Comparison of ENCODE assay signal across 14 cellular contexts in genomic region chr1:198700396-198700795, GRCh38.
A peak's percentile ranks its signal among the peaks of the same experiment; 100 is the strongest.
DNase-seq lines count a peak whose midpoint lies in the region; ATAC-seq and TF ChIP-seq lines count a peak whose summit lies in the region.
"Had no signal": no experiment of that assay in that cellular context is flagged by ENCODE, and none has a peak within 500 bp of the region (broad histone marks: within the 10 kb centered on the region; RNA-seq: fewer than 3 reads in every experiment).

No MANE protein-coding gene starts in this region.

- TF ChIP-seq CTCF in WTC11 (IDR thresholded peaks at IDR 0.05): no peak

- no peak for DNase-seq in stimulated activated naive CD8-positive, alpha-beta T cell treated with anti-CD3 and anti-CD28 coated beads, Interleukin-15, Interleukin-2, amounts not matched to agents 100 U/mL and 50 U/mL, for 24 hours
- DNase-seq in WTC11 (ENCODE audit: low spot score): no peak
- DNase-seq in kidney tubule cell (ENCODE audit: low spot score): peak; percentile 9
- DNase-seq in stimulated activated naive CD8-positive, alpha-beta T cell treated with anti-CD3 and anti-CD28 coated beads, Interleukin-15, amount 100 ng/mL, for 72 hours: no peak
- DNase-seq in glomerular visceral epithelial cell (ENCODE audit: extremely low spot score): no peak
- no peak for DNase-seq in NCI-H2196 (lab: John Stamatoyannopoulos, UW; ENCODE audit: unreplicated experiment)
- DNase-seq in activated effector memory CD4-positive, alpha-beta T cell treated with anti-CD3 and anti-CD28 coated beads, Interleukin-2, amount 50 U/mL, for 16 hours: no peak
- DNase-seq: midbrain, NCI-H1436, NCI-H524 treated with DMSO at 0.1 percent for 48 hours, Peyer's patch, stomach, T-helper 9 cell had no signal

- peaks cover 3% of the 10 kb centered on the region for H3K9me3 Mint-ChIP-seq in stimulated activated naive CD8-positive, alpha-beta T cell treated with anti-CD3 and anti-CD28 coated beads, Interleukin-15, Interleukin-2, amounts not matched to agents 100 ng/mL and 50 ng/mL, for 24 hours
- no peaks in the 10 kb centered on the region for H3K9me3 Mint-ChIP-seq in WTC11
- H3K9me3 Mint-ChIP-seq in stimulated activated naive CD8-positive, alpha-beta T cell treated with anti-CD3 and anti-CD28 coated beads, Interleukin-15, amount 100 ng/mL, for 72 hours: no peaks in the 10 kb centered on the region

- H3K27ac Mint-ChIP-seq in stimulated activated naive CD8-positive, alpha-beta T cell treated with anti-CD3 and anti-CD28 coated beads, Interleukin-15, Interleukin-2, amounts not matched to agents 100 ng/mL and 50 ng/mL, for 24 hours: peak overlapping the region; percentile 76
- H3K27ac Mint-ChIP-seq in WTC11: peak overlapping the region; percentile 95
- peak overlapping the region; percentile 82 to 86 for H3K27ac Mint-ChIP-seq in stimulated activated naive CD8-positive, alpha-beta T cell treated with anti-CD3 and anti-CD28 coated beads, Interleukin-15, amount 100 ng/mL, for 72 hours

- no peak for ATAC-seq in stimulated activated naive CD8-positive, alpha-beta T cell treated with anti-CD3 and anti-CD28 coated beads, Interleukin-15, Interleukin-2, amounts not matched to agents 100 U/mL and 50 U/mL, for 24 hours
- ATAC-seq in WTC11: no peak
- ATAC-seq in stimulated activated naive CD8-positive, alpha-beta T cell treated with anti-CD3 and anti-CD28 coated beads, Interleukin-15, amount 100 ng/mL, for 72 hours: no peak

- H3K36me3 Mint-ChIP-seq in stimulated activated naive CD8-positive, alpha-beta T cell treated with anti-CD3 and anti-CD28 coated beads, Interleukin-15, Interleukin-2, amounts not matched to agents 100 ng/mL and 50 ng/mL, for 24 hours (ENCODE audit: low read depth): peaks cover 93% of the 10 kb centered on the region
- H3K36me3 Mint-ChIP-seq in WTC11: no peaks in the 10 kb centered on the region

- H3K4me1 Mint-ChIP-seq in stimulated activated naive CD8-positive, alpha-beta T cell treated with anti-CD3 and anti-CD28 coated beads, Interleukin-15, Interleukin-2, amounts not matched to agents 100 ng/mL and 50 ng/mL, for 24 hours (ENCODE audit: low read depth): peaks cover 84% of the 10 kb centered on the region
- peaks cover 68% of the 10 kb centered on the region for H3K4me1 Mint-ChIP-seq in WTC11
- H3K4me1 Mint-ChIP-seq in stimulated activated naive CD8-positive, alpha-beta T cell treated with anti-CD3 and anti-CD28 coated beads, Interleukin-15, amount 100 ng/mL, for 72 hours: peaks cover 82% of the 10 kb centered on the region

- H3K4me3 Mint-ChIP-seq in stimulated activated naive CD8-positive, alpha-beta T cell treated with anti-CD3 and anti-CD28 coated beads, Interleukin-15, Interleukin-2, amounts not matched to agents 100 ng/mL and 50 ng/mL, for 24 hours: no peak overlapping the region
- H3K4me3 Mint-ChIP-seq in WTC11: peak overlapping the region; percentile 54
- peak overlapping the region in 1 of 2 donors; percentile 24 for H3K4me3 Mint-ChIP-seq in stimulated activated naive CD8-positive, alpha-beta T cell treated with anti-CD3 and anti-CD28 coated beads, Interleukin-15, amount 100 ng/mL, for 72 hours

- no peaks in the 10 kb centered on the region for H3K27me3 Mint-ChIP-seq in stimulated activated naive CD8-positive, alpha-beta T cell treated with anti-CD3 and anti-CD28 coated beads, Interleukin-15, Interleukin-2, amounts not matched to agents 100 ng/mL and 50 ng/mL, for 24 hours
- no peaks in the 10 kb centered on the region for H3K27me3 Mint-ChIP-seq in WTC11 (ENCODE audit: low read depth)
- no peaks in the 10 kb centered on the region for H3K27me3 Mint-ChIP-seq in stimulated activated naive CD8-positive, alpha-beta T cell treated with anti-CD3 and anti-CD28 coated beads, Interleukin-15, amount 100 ng/mL, for 72 hours

- CTCF ChIA-PET in WTC11 (lab: Charles Lee): interaction anchor here (1.6 to 2.1 kb wide), 2 partner anchors 14 kb away, joined by 5 read pairs; no protein-coding TSS in a partner anchor

- POLR2A ChIA-PET in WTC11 (lab: Charles Lee): no interaction called here

TF ChIP-seq in WTC11, 78 proteins besides CTCF, POLR2A, EP300 and RAD21:
- TF ChIP-seq NR1H2 (CRISPR knock-in tag; IDR thresholded peaks at IDR 0.05) (no peak), ELF4 (CRISPR knock-in tag; IDR thresholded peaks at IDR 0.05; ENCODE audit: low read depth) (no peak), NFE2L1 (CRISPR knock-in tag; IDR thresholded peaks at IDR 0.05) (no peak), MYBL2 (CRISPR knock-in tag; IDR thresholded peaks at IDR 0.05) (no peak), FOXK1 (CRISPR knock-in tag; IDR thresholded peaks at IDR 0.05) (no peak), NR3C1 (CRISPR knock-in tag; conservative IDR thresholded peaks at IDR 0.05; ENCODE audit: low read depth) (no peak), JUN (CRISPR knock-in tag; IDR thresholded peaks at IDR 0.05) (no peak), PRRX2 (CRISPR knock-in tag; IDR thresholded peaks at IDR 0.05) (no peak), TEAD1 (CRISPR knock-in tag; IDR thresholded peaks at IDR 0.05) (no peak), FOXP1 (CRISPR knock-in tag; IDR thresholded peaks at IDR 0.05; ENCODE audit: borderline replicate concordance) (no peak)
- TF ChIP-seq, protein P1, sequence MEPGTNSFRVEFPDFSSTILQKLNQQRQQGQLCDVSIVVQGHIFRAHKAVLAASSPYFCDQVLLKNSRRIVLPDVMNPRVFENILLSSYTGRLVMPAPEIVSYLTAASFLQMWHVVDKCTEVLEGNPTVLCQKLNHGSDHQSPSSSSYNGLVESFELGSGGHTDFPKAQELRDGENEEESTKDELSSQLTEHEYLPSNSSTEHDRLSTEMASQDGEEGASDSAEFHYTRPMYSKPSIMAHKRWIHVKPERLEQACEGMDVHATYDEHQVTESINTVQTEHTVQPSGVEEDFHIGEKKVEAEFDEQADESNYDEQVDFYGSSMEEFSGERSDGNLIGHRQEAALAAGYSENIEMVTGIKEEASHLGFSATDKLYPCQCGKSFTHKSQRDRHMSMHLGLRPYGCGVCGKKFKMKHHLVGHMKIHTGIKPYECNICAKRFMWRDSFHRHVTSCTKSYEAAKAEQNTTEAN (CRISPR knock-in tag; IDR thresholded peaks at IDR 0.05): no peak
